In the genomic region with DNA sequence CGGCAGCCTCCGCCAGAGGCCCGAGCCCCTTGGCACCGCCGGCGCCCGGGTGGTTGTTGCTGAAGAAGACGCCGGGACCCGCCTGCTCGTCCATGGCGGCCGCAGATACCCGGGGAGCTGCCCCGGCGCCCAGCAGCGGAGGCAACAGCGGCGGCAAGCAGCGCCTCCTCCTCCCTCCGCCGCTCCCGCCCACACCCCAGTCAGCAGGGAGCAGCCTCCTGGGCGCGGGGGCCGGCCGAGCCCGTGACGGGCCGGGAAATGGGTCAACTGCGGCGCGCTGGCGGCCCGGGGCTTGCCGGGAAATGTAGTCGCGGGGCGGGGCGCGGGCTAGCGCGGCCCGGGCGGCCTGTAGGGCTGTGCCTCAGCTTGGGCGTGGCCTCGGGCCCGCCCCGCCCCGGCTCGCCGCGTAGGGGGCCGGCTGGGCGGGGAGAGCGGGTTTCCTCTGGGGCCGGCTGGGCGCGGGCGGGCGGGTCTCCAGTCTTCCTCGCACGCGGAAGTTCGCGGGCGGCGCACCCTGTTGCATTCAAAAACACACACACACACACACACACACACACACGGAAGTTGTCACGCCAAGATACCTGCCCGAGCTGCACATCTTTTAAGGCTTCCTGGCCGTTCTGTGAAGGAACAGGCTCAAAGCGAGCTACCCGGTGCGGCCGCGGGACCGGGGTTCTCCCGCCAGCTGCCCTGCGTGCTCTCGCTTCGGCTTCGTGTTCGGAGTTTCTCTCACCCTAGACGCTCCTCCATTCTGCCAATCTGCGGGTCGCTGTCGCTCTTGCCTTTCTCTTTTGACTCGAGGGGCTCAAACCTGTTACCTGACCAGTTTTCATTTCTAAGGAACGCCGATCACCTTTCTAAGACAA, we compare ENCODE assay signal across 1 cellular context.
TF ChIP-seq lines count a peak whose summit lies in the region.

A gene with protein sequence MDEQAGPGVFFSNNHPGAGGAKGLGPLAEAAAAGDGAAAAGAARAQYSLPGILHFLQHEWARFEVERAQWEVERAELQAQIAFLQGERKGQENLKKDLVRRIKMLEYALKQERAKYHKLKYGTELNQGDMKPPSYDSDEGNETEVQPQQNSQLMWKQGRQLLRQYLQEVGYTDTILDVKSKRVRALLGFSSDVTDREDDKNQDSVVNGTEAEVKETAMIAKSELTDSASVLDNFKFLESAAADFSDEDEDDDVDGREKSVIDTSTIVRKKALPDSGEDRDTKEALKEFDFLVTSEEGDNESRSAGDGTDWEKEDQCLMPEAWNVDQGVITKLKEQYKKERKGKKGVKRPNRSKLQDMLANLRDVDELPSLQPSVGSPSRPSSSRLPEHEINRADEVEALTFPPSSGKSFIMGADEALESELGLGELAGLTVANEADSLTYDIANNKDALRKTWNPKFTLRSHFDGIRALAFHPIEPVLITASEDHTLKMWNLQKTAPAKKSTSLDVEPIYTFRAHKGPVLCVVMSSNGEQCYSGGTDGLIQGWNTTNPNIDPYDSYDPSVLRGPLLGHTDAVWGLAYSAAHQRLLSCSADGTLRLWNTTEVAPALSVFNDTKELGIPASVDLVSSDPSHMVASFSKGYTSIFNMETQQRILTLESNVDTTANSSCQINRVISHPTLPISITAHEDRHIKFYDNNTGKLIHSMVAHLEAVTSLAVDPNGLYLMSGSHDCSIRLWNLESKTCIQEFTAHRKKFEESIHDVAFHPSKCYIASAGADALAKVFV (minus strand): TSS at position 167 of the 866 bp plus-strand sequence. CDS start 73 bp downstream, at position 94.

TF ChIP-seq in GM12878, 131 proteins besides CTCF, POLR2A, EP300 and RAD21 (continued from another document and continues in another):
- TF ChIP-seq, protein P1, sequence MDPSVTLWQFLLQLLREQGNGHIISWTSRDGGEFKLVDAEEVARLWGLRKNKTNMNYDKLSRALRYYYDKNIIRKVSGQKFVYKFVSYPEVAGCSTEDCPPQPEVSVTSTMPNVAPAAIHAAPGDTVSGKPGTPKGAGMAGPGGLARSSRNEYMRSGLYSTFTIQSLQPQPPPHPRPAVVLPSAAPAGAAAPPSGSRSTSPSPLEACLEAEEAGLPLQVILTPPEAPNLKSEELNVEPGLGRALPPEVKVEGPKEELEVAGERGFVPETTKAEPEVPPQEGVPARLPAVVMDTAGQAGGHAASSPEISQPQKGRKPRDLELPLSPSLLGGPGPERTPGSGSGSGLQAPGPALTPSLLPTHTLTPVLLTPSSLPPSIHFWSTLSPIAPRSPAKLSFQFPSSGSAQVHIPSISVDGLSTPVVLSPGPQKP (IDR thresholded peaks at IDR 0.05; ENCODE audit: low read depth, low read length): 0 out of 2 replicates have a peak, but pooled peaks have one; percentile 32
- no peak for TF ChIP-seq EED (IDR thresholded peaks at IDR 0.05; ENCODE audit: low read depth)
- TF ChIP-seq RBBP5 (conservative IDR thresholded peaks at IDR 0.05): no peak
- peak; percentile 19; the same call in 1 of the 2 replicates for TF ChIP-seq RCOR1 (conservative IDR thresholded peaks at IDR 0.05; ENCODE audit: low read depth, low read length)
- TF ChIP-seq, protein P2, sequence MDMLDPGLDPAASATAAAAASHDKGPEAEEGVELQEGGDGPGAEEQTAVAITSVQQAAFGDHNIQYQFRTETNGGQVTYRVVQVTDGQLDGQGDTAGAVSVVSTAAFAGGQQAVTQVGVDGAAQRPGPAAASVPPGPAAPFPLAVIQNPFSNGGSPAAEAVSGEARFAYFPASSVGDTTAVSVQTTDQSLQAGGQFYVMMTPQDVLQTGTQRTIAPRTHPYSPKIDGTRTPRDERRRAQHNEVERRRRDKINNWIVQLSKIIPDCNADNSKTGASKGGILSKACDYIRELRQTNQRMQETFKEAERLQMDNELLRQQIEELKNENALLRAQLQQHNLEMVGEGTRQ (IDR thresholded peaks at IDR 0.05; ENCODE audit: borderline replicate concordance, low read depth, low read length): no peak
- no peak for TF ChIP-seq CHD4 (IDR thresholded peaks at IDR 0.05)
- TF ChIP-seq CBX5 (IDR thresholded peaks at IDR 0.05; ENCODE audit: low read depth): no peak
- no peak for TF ChIP-seq SUZ12 (IDR thresholded peaks at IDR 0.05; ENCODE audit: unreplicated experiment)
- TF ChIP-seq, protein P3, sequence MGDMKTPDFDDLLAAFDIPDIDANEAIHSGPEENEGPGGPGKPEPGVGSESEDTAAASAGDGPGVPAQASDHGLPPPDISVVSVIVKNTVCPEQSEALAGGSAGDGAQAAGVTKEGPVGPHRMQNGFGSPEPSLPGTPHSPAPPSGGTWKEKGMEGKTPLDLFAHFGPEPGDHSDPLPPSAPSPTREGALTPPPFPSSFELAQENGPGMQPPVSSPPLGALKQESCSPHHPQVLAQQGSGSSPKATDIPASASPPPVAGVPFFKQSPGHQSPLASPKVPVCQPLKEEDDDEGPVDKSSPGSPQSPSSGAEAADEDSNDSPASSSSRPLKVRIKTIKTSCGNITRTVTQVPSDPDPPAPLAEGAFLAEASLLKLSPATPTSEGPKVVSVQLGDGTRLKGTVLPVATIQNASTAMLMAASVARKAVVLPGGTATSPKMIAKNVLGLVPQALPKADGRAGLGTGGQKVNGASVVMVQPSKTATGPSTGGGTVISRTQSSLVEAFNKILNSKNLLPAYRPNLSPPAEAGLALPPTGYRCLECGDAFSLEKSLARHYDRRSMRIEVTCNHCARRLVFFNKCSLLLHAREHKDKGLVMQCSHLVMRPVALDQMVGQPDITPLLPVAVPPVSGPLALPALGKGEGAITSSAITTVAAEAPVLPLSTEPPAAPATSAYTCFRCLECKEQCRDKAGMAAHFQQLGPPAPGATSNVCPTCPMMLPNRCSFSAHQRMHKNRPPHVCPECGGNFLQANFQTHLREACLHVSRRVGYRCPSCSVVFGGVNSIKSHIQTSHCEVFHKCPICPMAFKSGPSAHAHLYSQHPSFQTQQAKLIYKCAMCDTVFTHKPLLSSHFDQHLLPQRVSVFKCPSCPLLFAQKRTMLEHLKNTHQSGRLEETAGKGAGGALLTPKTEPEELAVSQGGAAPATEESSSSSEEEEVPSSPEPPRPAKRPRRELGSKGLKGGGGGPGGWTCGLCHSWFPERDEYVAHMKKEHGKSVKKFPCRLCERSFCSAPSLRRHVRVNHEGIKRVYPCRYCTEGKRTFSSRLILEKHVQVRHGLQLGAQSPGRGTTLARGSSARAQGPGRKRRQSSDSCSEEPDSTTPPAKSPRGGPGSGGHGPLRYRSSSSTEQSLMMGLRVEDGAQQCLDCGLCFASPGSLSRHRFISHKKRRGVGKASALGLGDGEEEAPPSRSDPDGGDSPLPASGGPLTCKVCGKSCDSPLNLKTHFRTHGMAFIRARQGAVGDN (IDR thresholded peaks at IDR 0.05): peak; percentile 57; the same call in 1 of the 2 replicates
- no peak for TF ChIP-seq YBX1 (IDR thresholded peaks at IDR 0.05)
- TF ChIP-seq BHLHE40 (IDR thresholded peaks at IDR 0.05; ENCODE audit: borderline replicate concordance in 1 of 2, low read depth in 2 of 2, low read length in 1 of 2): peak; percentile 20 to 85; a peak in 2 of 4 replicates
- no peak for TF ChIP-seq TCF7 (IDR thresholded peaks at IDR 0.05; ENCODE audit: borderline replicate concordance)
- TF ChIP-seq MEF2B (IDR thresholded peaks at IDR 0.05; ENCODE audit: partially characterized antibody, poor library complexity, severe bottlenecking): peak; percentile 43
- peak; percentile 34 for TF ChIP-seq KLF5 (IDR thresholded peaks at IDR 0.05; ENCODE audit: partially characterized antibody)
- TF ChIP-seq, protein P4, sequence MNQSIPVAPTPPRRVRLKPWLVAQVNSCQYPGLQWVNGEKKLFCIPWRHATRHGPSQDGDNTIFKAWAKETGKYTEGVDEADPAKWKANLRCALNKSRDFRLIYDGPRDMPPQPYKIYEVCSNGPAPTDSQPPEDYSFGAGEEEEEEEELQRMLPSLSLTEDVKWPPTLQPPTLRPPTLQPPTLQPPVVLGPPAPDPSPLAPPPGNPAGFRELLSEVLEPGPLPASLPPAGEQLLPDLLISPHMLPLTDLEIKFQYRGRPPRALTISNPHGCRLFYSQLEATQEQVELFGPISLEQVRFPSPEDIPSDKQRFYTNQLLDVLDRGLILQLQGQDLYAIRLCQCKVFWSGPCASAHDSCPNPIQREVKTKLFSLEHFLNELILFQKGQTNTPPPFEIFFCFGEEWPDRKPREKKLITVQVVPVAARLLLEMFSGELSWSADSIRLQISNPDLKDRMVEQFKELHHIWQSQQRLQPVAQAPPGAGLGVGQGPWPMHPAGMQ (IDR thresholded peaks at IDR 0.05; ENCODE audit: borderline replicate concordance): no peak
- TF ChIP-seq, protein P5, sequence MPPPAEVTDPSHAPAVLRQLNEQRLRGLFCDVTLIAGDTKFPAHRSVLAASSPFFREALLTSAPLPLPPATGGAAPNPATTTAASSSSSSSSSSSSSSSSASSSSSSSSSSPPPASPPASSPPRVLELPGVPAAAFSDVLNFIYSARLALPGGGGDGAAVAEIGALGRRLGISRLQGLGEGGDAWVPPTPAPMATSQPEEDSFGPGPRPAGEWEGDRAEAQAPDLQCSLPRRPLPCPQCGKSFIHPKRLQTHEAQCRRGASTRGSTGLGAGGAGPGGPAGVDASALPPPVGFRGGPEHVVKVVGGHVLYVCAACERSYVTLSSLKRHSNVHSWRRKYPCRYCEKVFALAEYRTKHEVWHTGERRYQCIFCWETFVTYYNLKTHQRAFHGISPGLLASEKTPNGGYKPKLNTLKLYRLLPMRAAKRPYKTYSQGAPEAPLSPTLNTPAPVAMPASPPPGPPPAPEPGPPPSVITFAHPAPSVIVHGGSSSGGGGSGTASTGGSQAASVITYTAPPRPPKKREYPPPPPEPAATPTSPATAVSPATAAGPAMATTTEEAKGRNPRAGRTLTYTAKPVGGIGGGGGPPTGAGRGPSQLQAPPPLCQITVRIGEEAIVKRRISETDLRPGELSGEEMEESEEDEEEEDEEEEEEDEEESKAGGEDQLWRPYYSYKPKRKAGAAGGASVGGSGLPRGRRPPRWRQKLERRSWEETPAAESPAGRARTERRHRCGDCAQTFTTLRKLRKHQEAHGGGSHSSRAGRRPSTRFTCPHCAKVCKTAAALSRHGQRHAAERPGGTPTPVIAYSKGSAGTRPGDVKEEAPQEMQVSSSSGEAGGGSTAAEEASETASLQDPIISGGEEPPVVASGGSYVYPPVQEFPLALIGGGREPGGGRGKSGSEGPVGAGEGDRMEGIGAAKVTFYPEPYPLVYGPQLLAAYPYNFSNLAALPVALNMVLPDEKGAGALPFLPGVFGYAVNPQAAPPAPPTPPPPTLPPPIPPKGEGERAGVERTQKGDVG (CRISPR knock-in tag; IDR thresholded peaks at IDR 0.05): no peak
- TF ChIP-seq, protein P6, sequence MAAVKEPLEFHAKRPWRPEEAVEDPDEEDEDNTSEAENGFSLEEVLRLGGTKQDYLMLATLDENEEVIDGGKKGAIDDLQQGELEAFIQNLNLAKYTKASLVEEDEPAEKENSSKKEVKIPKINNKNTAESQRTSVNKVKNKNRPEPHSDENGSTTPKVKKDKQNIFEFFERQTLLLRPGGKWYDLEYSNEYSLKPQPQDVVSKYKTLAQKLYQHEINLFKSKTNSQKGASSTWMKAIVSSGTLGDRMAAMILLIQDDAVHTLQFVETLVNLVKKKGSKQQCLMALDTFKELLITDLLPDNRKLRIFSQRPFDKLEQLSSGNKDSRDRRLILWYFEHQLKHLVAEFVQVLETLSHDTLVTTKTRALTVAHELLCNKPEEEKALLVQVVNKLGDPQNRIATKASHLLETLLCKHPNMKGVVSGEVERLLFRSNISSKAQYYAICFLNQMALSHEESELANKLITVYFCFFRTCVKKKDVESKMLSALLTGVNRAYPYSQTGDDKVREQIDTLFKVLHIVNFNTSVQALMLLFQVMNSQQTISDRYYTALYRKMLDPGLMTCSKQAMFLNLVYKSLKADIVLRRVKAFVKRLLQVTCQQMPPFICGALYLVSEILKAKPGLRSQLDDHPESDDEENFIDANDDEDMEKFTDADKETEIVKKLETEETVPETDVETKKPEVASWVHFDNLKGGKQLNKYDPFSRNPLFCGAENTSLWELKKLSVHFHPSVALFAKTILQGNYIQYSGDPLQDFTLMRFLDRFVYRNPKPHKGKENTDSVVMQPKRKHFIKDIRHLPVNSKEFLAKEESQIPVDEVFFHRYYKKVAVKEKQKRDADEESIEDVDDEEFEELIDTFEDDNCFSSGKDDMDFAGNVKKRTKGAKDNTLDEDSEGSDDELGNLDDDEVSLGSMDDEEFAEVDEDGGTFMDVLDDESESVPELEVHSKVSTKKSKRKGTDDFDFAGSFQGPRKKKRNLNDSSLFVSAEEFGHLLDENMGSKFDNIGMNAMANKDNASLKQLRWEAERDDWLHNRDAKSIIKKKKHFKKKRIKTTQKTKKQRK (IDR thresholded peaks at IDR 0.05; ENCODE audit: low read depth, low read length): no peak
- TF ChIP-seq POU2F2 (IDR thresholded peaks at IDR 0.05; ENCODE audit: borderline replicate concordance, low read depth, low read length): peak; percentile 86
- peak in 1 of 2 experiments; percentile 68; a peak in 2 of 4 replicates for TF ChIP-seq IKZF2 (IDR thresholded peaks at IDR 0.05)
- TF ChIP-seq LARP7 (IDR thresholded peaks at IDR 0.05): peak; percentile 62
- 0 out of 2 replicates have a peak, but pooled peaks have one; percentile 8 for TF ChIP-seq ZNF24 (IDR thresholded peaks at IDR 0.05)
- no peak for TF ChIP-seq STAT1 (conservative IDR thresholded peaks at IDR 0.05)
- TF ChIP-seq KDM1A (IDR thresholded peaks at IDR 0.05; ENCODE audit: borderline replicate concordance): no peak
- no peak for TF ChIP-seq HDAC2 (IDR thresholded peaks at IDR 0.05)
- TF ChIP-seq, protein P7, sequence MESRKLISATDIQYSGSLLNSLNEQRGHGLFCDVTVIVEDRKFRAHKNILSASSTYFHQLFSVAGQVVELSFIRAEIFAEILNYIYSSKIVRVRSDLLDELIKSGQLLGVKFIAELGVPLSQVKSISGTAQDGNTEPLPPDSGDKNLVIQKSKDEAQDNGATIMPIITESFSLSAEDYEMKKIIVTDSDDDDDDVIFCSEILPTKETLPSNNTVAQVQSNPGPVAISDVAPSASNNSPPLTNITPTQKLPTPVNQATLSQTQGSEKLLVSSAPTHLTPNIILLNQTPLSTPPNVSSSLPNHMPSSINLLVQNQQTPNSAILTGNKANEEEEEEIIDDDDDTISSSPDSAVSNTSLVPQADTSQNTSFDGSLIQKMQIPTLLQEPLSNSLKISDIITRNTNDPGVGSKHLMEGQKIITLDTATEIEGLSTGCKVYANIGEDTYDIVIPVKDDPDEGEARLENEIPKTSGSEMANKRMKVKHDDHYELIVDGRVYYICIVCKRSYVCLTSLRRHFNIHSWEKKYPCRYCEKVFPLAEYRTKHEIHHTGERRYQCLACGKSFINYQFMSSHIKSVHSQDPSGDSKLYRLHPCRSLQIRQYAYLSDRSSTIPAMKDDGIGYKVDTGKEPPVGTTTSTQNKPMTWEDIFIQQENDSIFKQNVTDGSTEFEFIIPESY (IDR thresholded peaks at IDR 0.05): no peak
- TF ChIP-seq GATAD2B (conservative IDR thresholded peaks at IDR 0.05; ENCODE audit: low read depth): peak; percentile 36
- no peak for TF ChIP-seq CEBPB (IDR thresholded peaks at IDR 0.05; ENCODE audit: borderline replicate concordance in 1 of 2, low read depth in 2 of 2, low read length in 2 of 2)
